In the genomic region with DNA sequence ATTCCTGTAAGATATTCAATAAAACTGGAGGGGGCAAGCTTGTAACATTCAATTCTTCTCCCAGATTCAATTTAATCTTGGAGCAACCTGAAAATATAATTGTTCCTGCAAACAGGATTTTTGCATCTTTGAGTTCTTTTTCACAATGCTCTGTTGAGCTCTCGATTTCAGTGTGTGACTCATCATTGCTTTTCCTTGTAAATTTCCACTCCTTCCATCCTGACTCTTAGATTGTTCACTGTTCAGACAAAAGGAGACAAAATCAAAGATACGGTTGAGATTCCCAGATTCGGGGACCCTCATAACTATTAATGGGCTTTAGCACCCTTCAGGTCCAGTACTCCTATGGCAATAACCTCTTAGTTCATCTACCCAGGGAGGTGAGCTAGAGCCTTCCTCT, we compare ENCODE assay signal across 21 cellular contexts.
A peak's percentile ranks its signal among the peaks of the same experiment; 100 is the strongest.
DNase-seq lines count a peak whose midpoint lies in the region; TF ChIP-seq lines count a peak whose summit lies in the region.
"Had no signal": no experiment of that assay in that cellular context is flagged by ENCODE, and none has a peak within 500 bp of the region (broad histone marks: within the 10 kb centered on the region; RNA-seq: fewer than 3 reads in every experiment).

No MANE protein-coding gene starts in this region.

- H3K4me3 ChIP-seq in dorsolateral prefrontal cortex: no peak overlapping the region
- no peak overlapping the region for H3K4me3 ChIP-seq in foreskin fibroblast (ENCODE audit: low read depth in 1 of 2, low read length in 2 of 2)
- H3K4me3 ChIP-seq: BLaER1, GM12878, GM23338, HAP-1 had no signal

- H3K27ac ChIP-seq in dorsolateral prefrontal cortex: peak overlapping the region in 51 of 59 donors; percentile 28 to 87 (median 67)
- peak overlapping the region; percentile 31 for H3K27ac ChIP-seq in temporal lobe (ENCODE audit: low read depth, low read length)
- H3K27ac ChIP-seq: BLaER1, C4-2B had no signal

- H3K27me3 ChIP-seq in dorsolateral prefrontal cortex: peaks cover 0 to 1% (median 0%) of the 10 kb centered on the region in 45 donors
- H3K27me3 ChIP-seq: BLaER1 had no signal

- intact Hi-C loops in dorsolateral prefrontal cortex (cut with DNase I): loop anchor here in 1 of 2 donors (10.0 kb wide), 1 partner anchor 345 kb away; no protein-coding TSS in a partner anchor

- DNase-seq in RPMI7951 (ENCODE audit: low read depth) (peak; percentile 8), dorsolateral prefrontal cortex (no peak), middle frontal gyrus (ENCODE audit: extremely low spot score, low spot score) (peak; percentile 36), foreskin fibroblast (no peak), HuH-7 (ENCODE audit: low spot score) (no peak), activated gamma-delta T cell treated with Interleukin-2 at 50 U/mL for 16 hours (no peak), T-helper 9 cell (no peak)
- DNase-seq: Caco-2; CD4-positive, CD25-positive, alpha-beta regulatory T cell; CD8-positive, alpha-beta T cell; DMS153; DMS79; EL; GDM1; HFFc6 had no signal

- TF ChIP-seq CTCF in dorsolateral prefrontal cortex (IDR thresholded peaks at IDR 0.05 in 54 of 56, conservative IDR thresholded peaks at IDR 0.05 in 2 of 56; ENCODE audit: low read depth in 1 of 56, partially characterized antibody in 56 of 56) (peak in 2 of 56 donors; percentile 17 to 20), foreskin fibroblast (IDR thresholded peaks at IDR 0.05; ENCODE audit: low read depth, low read length) (no peak)

Comparison
In these comparisons a context has a peak if more than half of its experiments do, and no peak if none do; other contexts are left out.
1. DNase-seq: peak in RPMI7951 (single experiment) and middle frontal gyrus (single experiment); none in dorsolateral prefrontal cortex (0 of 10), foreskin fibroblast (0 of 2), HuH-7 (single experiment), activated gamma-delta T cell treated with Interleukin-2 at 50 U/mL for 16 hours (single experiment) and T-helper 9 cell (single experiment).